ENCODE assay signal across 8 cellular contexts in genomic region chr9:134365791-134366222, GRCh38. TPM values are rescaled to one million over a fixed set of nuclear protein-coding genes. Genes with fewer than 3 reads are reported as not detected.
A peak's percentile ranks its signal among the peaks of the same experiment; 100 is the strongest.
DNase-seq lines count a peak whose midpoint lies in the region; ATAC-seq and TF ChIP-seq lines count a peak whose summit lies in the region.

No MANE protein-coding gene starts in this region.

- POLR2A ChIA-PET in RWPE1 (lab: Yijun Ruan, JAX; ENCODE audit: low non-redundant PET): interaction anchor here (0.7 to 2.5 kb wide), 9 partner anchors 10 to 67 kb away, joined by 3 to 17 read pairs (median 5); no protein-coding TSS in a partner anchor

- TF ChIP-seq CTCF in RWPE1 (conservative IDR thresholded peaks at IDR 0.05; ENCODE audit: low read depth) (peak; percentile 65), fibroblast of villous mesenchyme (IDR thresholded peaks at IDR 0.05; ENCODE audit: insufficient read depth, low read depth, low read length) (peak; percentile 20)

- CTCF ChIA-PET in RWPE1 (lab: Yijun Ruan, JAX): interaction anchor here (0.5 to 1.2 kb wide), 8 partner anchors 10 to 645 kb away, joined by 3 to 8 read pairs (median 3); no protein-coding TSS in a partner anchor

- H3K27ac ChIP-seq in RWPE1 (peak overlapping the region; percentile 100), skeletal muscle tissue (ENCODE audit: low read depth, low read length) (peak overlapping the region; percentile 72)

- ATAC-seq in HG03097 (IDR thresholded peaks at IDR 0.05; ENCODE audit: low FRiP score, unreplicated experiment) (no peak), GM21367 (IDR thresholded peaks at IDR 0.05; ENCODE audit: unreplicated experiment) (no peak)

- H3K36me3 ChIP-seq in skeletal muscle tissue (ENCODE audit: control insufficient read depth in 3 of 3, insufficient read depth in 3 of 3, low read length in 3 of 3): no peaks in the 10 kb centered on the region

- H3K4me1 ChIP-seq in skeletal muscle tissue (ENCODE audit: control insufficient read depth in 3 of 3, insufficient read depth in 3 of 3, low read length in 3 of 3): peaks cover 90 to 100% (median 95%) of the 10 kb centered on the region in 3 donors

- DNase-seq in GM04504 (ENCODE audit: low read depth) (peak; percentile 53), RWPE1 (ENCODE audit: low spot score) (peak; percentile 95), fibroblast of villous mesenchyme (ENCODE audit: low read depth) (peak; percentile 51), foreskin melanocyte (no peak), SW480 (ENCODE audit: low spot score) (no peak)

- H3K9me3 ChIP-seq in skeletal muscle tissue (ENCODE audit: control insufficient read depth in 3 of 3, low read length in 3 of 3): no peaks in the 10 kb centered on the region

- H3K27me3 ChIP-seq in skeletal muscle tissue (ENCODE audit: control insufficient read depth in 3 of 3, insufficient read depth in 3 of 3, low read length in 3 of 3): no peaks in the 10 kb centered on the region

- H3K9ac ChIP-seq in skeletal muscle tissue (ENCODE audit: low read depth in 1 of 3, low read length in 3 of 3): peak overlapping the region in 2 of 3 donors; percentile 45 to 81

- H3K4me3 ChIP-seq in fibroblast of villous mesenchyme (ENCODE audit: low read depth, low read length) (no peak overlapping the region), skeletal muscle tissue (ENCODE audit: low read length in 3 of 3) (peak overlapping the region in 2 of 3 donors; percentile 21 to 29)

RNA-seq across cellular contexts. Expression of gene RXRA, which starts 39.6 kb away (rescaled TPM):
- total RNA-seq in fibroblast of villous mesenchyme: 14.2 and 16.0 TPM in 2 replicates
- 11.5 TPM for total RNA-seq in skeletal muscle tissue

Comparison
In these comparisons a context has a peak if more than half of its experiments do, and no peak if none do; other contexts are left out.
1. DNase-seq: peak in GM04504 (single experiment), RWPE1 (single experiment) and fibroblast of villous mesenchyme (single experiment); none in foreskin melanocyte (single experiment) and SW480 (single experiment).